ENCODE assay signal across 14 cellular contexts in genomic region chr7:115410972-115411686, GRCh38.
DNase-seq lines count a peak whose midpoint lies in the region; ATAC-seq, FAIRE-seq and TF ChIP-seq lines count a peak whose summit lies in the region.
"Had no signal": no experiment of that assay in that cellular context is flagged by ENCODE, and none has a peak within 500 bp of the region (broad histone marks: within the 10 kb centered on the region; RNA-seq: fewer than 3 reads in every experiment).

No MANE protein-coding gene starts in this region.

- H3K4me3 Mint-ChIP-seq in activated T-cell treated with anti-CD3 and anti-CD28 coated beads, Interleukin-2, amount 50 U/mL, for 4 hours, result no peak overlapping the region
- H3K4me3 Mint-ChIP-seq in MCF 10A (ENCODE audit: unreplicated experiment), result no peak overlapping the region
- H3K4me3 Mint-ChIP-seq: stimulated activated naive CD8-positive, alpha-beta T cell treated with anti-CD3 and anti-CD28 coated beads, Interleukin-15, Interleukin-2, amounts not matched to agents 100 ng/mL and 50 ng/mL, for 24 hours had no signal

- TF ChIP-seq CTCF in GM12878 (IDR thresholded peaks at IDR 0.05 in 2 of 3, conservative IDR thresholded peaks at IDR 0.05 in 1 of 3; ENCODE audit: control insufficient read depth in 2 of 3, extremely low read depth in 1 of 3, insufficient read depth in 1 of 3, low read depth in 3 of 3, low read length in 3 of 3) (no peak), MCF 10A (IDR thresholded peaks at IDR 0.05; ENCODE audit: unreplicated experiment) (no peak)

- peaks cover 3% of the 10 kb centered on the region for H3K27me3 Mint-ChIP-seq in activated T-cell treated with anti-CD3 and anti-CD28 coated beads, Interleukin-2, amount 50 U/mL, for 4 hours (ENCODE audit: low read depth)
- peaks cover 79% of the 10 kb centered on the region for H3K27me3 Mint-ChIP-seq in MCF 10A (ENCODE audit: insufficient read depth, unreplicated experiment)
- H3K27me3 Mint-ChIP-seq: stimulated activated naive CD8-positive, alpha-beta T cell treated with anti-CD3 and anti-CD28 coated beads, Interleukin-15, Interleukin-2, amounts not matched to agents 100 ng/mL and 50 ng/mL, for 24 hours had no signal

- peak in 1 of 2 experiments; percentile 22; a peak in 1 of 4 replicates for TF ChIP-seq EP300 in GM12878 (IDR thresholded peaks at IDR 0.05; ENCODE audit: borderline replicate concordance in 1 of 2, control insufficient read depth in 1 of 2, low read depth in 2 of 2, low read length in 2 of 2)

- no peaks in the 10 kb centered on the region for H3K27me3 ChIP-seq in GM12878 (replicated peaks in 1 of 2; ENCODE audit: control insufficient read depth in 2 of 2, insufficient read depth in 2 of 2, low read length in 1 of 2)

- no peaks in the 10 kb centered on the region for H3K79me2 ChIP-seq in GM12878 (ENCODE audit: control insufficient read depth, insufficient read depth, low read length)

- peak; percentile 96 for ATAC-seq in GM18508 (IDR thresholded peaks at IDR 0.05; ENCODE audit: insufficient read depth, unreplicated experiment)
- peak; percentile 97 for ATAC-seq in GM21717 (IDR thresholded peaks at IDR 0.05; ENCODE audit: unreplicated experiment)
- peak; percentile 93 for ATAC-seq in HG03460 (IDR thresholded peaks at IDR 0.05; ENCODE audit: unreplicated experiment)
- peak; percentile 96 for ATAC-seq in GM12878
- no peak for ATAC-seq in activated T-cell treated with anti-CD3 and anti-CD28 coated beads, Interleukin-2, amount 50 U/mL, for 4 hours

- peak; percentile 47 for FAIRE-seq in GM12878 (lab: Jason Lieb, UNC)

- peaks cover 14% of the 10 kb centered on the region for H3K4me1 Mint-ChIP-seq in activated T-cell treated with anti-CD3 and anti-CD28 coated beads, Interleukin-2, amount 50 U/mL, for 4 hours (ENCODE audit: low read depth)
- no peaks in the 10 kb centered on the region for H3K4me1 Mint-ChIP-seq in MCF 10A (ENCODE audit: insufficient read depth, unreplicated experiment)

- CTCF ChIA-PET in GM12878 (lab: Yijun Ruan, JAX) (interaction anchor here (0.6 to 0.9 kb wide), 3 partner anchors 24 to 1269 kb away, joined by 3 read pairs; no protein-coding TSS in a partner anchor), MCF 10A (lab: Yijun Ruan, JAX) (no interaction called here)

- POLR2A ChIA-PET in GM12878 (lab: Charles Lee) (interaction anchor here (0.5 kb wide), 1 partner anchor 1330 kb away, joined by 5 read pairs; no protein-coding TSS in a partner anchor), MCF 10A (lab: Yijun Ruan, JAX) (no interaction called here)

- SMC1A ChIA-PET in GM12878 (lab: Charles Lee; ENCODE audit: uncharacterized antibody, unreplicated experiment), result interaction anchor here (0.6 to 3.2 kb wide), 6 partner anchors 20 to 544 kb away, joined by 3 to 8 read pairs (median 4); no protein-coding TSS in a partner anchor

- H3K4me3 ChIP-seq in GM12878, result no peak overlapping the region

- no peaks in the 10 kb centered on the region for H3K36me3 ChIP-seq in GM12878 (ENCODE audit: control insufficient read depth in 2 of 2, insufficient read depth in 2 of 2, low read length in 1 of 2)

- BruUV-seq in GM12878 (replicated peaks; lab: Mats Ljungman, UMichigan), result no TSS peak
- no TSS peak for BruUV-seq in MCF 10A (replicated peaks; lab: Mats Ljungman, UMichigan)

- in situ Hi-C loops in GM12878 (cut with MboI), result no loop called here

- H3K9me3 ChIP-seq in GM12878 (replicated peaks; ENCODE audit: control insufficient read depth, insufficient read depth, low read length), result no peaks in the 10 kb centered on the region; the same call in 2 of the 3 replicates

- no peaks in the 10 kb centered on the region for H4K20me1 ChIP-seq in GM12878 (ENCODE audit: control insufficient read depth, insufficient read depth)

- no peak for TF ChIP-seq POLR2A in GM12878 (IDR thresholded peaks at IDR 0.05; ENCODE audit: low read depth, low read length)

- no peak overlapping the region for H3K4me2 ChIP-seq in GM12878 (ENCODE audit: control insufficient read depth, insufficient read depth)

- no peak overlapping the region for H3K9ac ChIP-seq in GM12878 (ENCODE audit: control insufficient read depth, insufficient read depth, low read length)

- H2AFZ ChIP-seq in GM12878 (ENCODE audit: control insufficient read depth, low read depth, low read length), result peak overlapping the region; percentile 76

- no peaks in the 10 kb centered on the region for H3K36me3 Mint-ChIP-seq in activated T-cell treated with anti-CD3 and anti-CD28 coated beads, Interleukin-2, amount 50 U/mL, for 4 hours (ENCODE audit: insufficient read depth)
- no peaks in the 10 kb centered on the region for H3K36me3 Mint-ChIP-seq in MCF 10A (ENCODE audit: insufficient read depth, unreplicated experiment)

- H3K4me1 ChIP-seq in GM12878 (ENCODE audit: control insufficient read depth, insufficient read depth, low read length), result peaks cover 10% of the 10 kb centered on the region; the same call in 1 of the 2 replicates

- DNase-seq in GM12878 (ENCODE audit: low read depth, low spot score) (no peak), NCI-H2196 treated with DMSO at 0.1 percent for 48 hours (lab: John Stamatoyannopoulos, UW; ENCODE audit: unreplicated experiment) (no peak), foreskin melanocyte (no peak), MCF 10A (ENCODE audit: unreplicated experiment) (no peak)
- DNase-seq in activated T-cell treated with anti-CD3 and anti-CD28 coated beads, Interleukin-2, amount 50 U/mL, for 4 hours, result no peak
- DNase-seq: anterior cingulate cortex, Calu3, hippocampal formation, IMR-90, T-helper 1 cell had no signal

- H3K9me3 Mint-ChIP-seq in activated T-cell treated with anti-CD3 and anti-CD28 coated beads, Interleukin-2, amount 50 U/mL, for 4 hours, result peaks cover 3% of the 10 kb centered on the region
- H3K9me3 Mint-ChIP-seq in MCF 10A (ENCODE audit: unreplicated experiment), result no peaks in the 10 kb centered on the region
- H3K9me3 Mint-ChIP-seq: stimulated activated naive CD8-positive, alpha-beta T cell treated with anti-CD3 and anti-CD28 coated beads, Interleukin-15, Interleukin-2, amounts not matched to agents 100 ng/mL and 50 ng/mL, for 24 hours had no signal

- no peak overlapping the region; the same call in 1 of the 2 replicates for H3K27ac ChIP-seq in GM12878 (ENCODE audit: control insufficient read depth, insufficient read depth)

- RAD21 ChIA-PET in GM12878 (lab: Charles Lee; ENCODE audit: unreplicated experiment), result interaction anchor here (0.6 to 1.8 kb wide), 2 partner anchors 52 to 61 kb away, joined by 6 to 9 read pairs; no protein-coding TSS in a partner anchor

- 32% methylated on average over 3 of the region's 3 CpGs for WGBS in GM12878 (ENCODE audit: insufficient coverage, insufficient replicate concordance, low lambda C conversion rate, missing lambda C conversion rate)

- TF ChIP-seq RAD21 in GM12878 (IDR thresholded peaks at IDR 0.05; ENCODE audit: insufficient read depth, low read depth, low read length), result no peak

- H3K27ac Mint-ChIP-seq in MCF 10A (ENCODE audit: low read depth, unreplicated experiment), result no peak overlapping the region
- H3K27ac Mint-ChIP-seq: stimulated activated naive CD8-positive, alpha-beta T cell treated with anti-CD3 and anti-CD28 coated beads, Interleukin-15, Interleukin-2, amounts not matched to agents 100 ng/mL and 50 ng/mL, for 24 hours had no signal

- intact Hi-C loops in GM12878 (cut with micrococcal nuclease; ENCODE audit: unreplicated experiment) (no loop called here), MCF 10A (cut with micrococcal nuclease) (no loop called here)

TF ChIP-seq in GM12878, 131 proteins besides CTCF, POLR2A, EP300 and RAD21 (continues in another document):
- TF ChIP-seq MTA2 (IDR thresholded peaks at IDR 0.05; ENCODE audit: low read depth) (peak; percentile 77; the same call in 1 of the 2 replicates), ESRRA (IDR thresholded peaks at IDR 0.05; ENCODE audit: low read length) (no peak), RUNX3 (IDR thresholded peaks at IDR 0.05; ENCODE audit: low read length) (peak; percentile 35; the same call in 1 of the 2 replicates), RELB (IDR thresholded peaks at IDR 0.05; ENCODE audit: low read depth) (peak; percentile 43; the same call in 1 of the 2 replicates), TBL1XR1 (IDR thresholded peaks at IDR 0.05; ENCODE audit: low read depth, low read length) (no peak), HDAC2 (IDR thresholded peaks at IDR 0.05) (no peak), ETV6 (conservative IDR thresholded peaks at IDR 0.05 in 1 of 2, IDR thresholded peaks at IDR 0.05 in 1 of 2; ENCODE audit: borderline replicate concordance in 1 of 2, low read depth in 1 of 2) (no peak), MLLT1 (IDR thresholded peaks at IDR 0.05) (peak; percentile 51; the same call in 1 of the 2 replicates), ZSCAN29 (IDR thresholded peaks at IDR 0.05) (no peak), GABPA (IDR thresholded peaks at IDR 0.05; ENCODE audit: low read depth) (no peak)

Comparison
In these comparisons a context has a peak if more than half of its experiments do, and no peak if none do; other contexts are left out.
1. ATAC-seq: peak in GM18508 (single experiment), GM21717 (single experiment), HG03460 (single experiment) and GM12878 (single experiment); none in activated T-cell treated with anti-CD3 and anti-CD28 coated beads, Interleukin-2, amount 50 U/mL, for 4 hours (0 of 2).